ENCODE assay signal across 9 cellular contexts in genomic region chr6:136051140-136051775, GRCh38.
DNase-seq lines count a peak whose midpoint lies in the region; ATAC-seq, FAIRE-seq and TF ChIP-seq lines count a peak whose summit lies in the region.
"Had no signal": no experiment of that assay in that cellular context is flagged by ENCODE, and none has a peak within 500 bp of the region (broad histone marks: within the 10 kb centered on the region; RNA-seq: fewer than 3 reads in every experiment).

No MANE protein-coding gene starts in this region.

- H3K27me3 ChIP-seq in GM23248 (replicated peaks; ENCODE audit: insufficient read depth) (no peaks in the 10 kb centered on the region), esophagus squamous epithelium (no peaks in the 10 kb centered on the region), rectal smooth muscle tissue (ENCODE audit: control insufficient read depth, insufficient read depth, low read length) (no peaks in the 10 kb centered on the region), small intestine (ENCODE audit: control insufficient read depth in 2 of 2, insufficient read depth in 2 of 2, low read length in 2 of 2) (no peaks in the 10 kb centered on the region)

- WGBS in GM23248 (ENCODE audit: low coverage in 1 of 2, low lambda C conversion rate in 2 of 2, missing lambda C conversion rate in 2 of 2), 2 experiments, result 78 to 80% methylated on average over 12 of the region's 12 CpGs
- WGBS in esophagus squamous epithelium, 2 donors, result 56 to 60% methylated on average over 12 of the region's 12 CpGs
- WGBS in small intestine, 3 donors, result 35 to 45% (median 43%) methylated on average over 12 of the region's 12 CpGs

- TF ChIP-seq POLR2A in esophagus squamous epithelium (IDR thresholded peaks at IDR 0.05), result no peak

- DNase-seq in GM23248 (no peak), SK-N-MC (ENCODE audit: low read depth, low spot score) (peak; percentile 83), esophagus squamous epithelium (lab: John Stamatoyannopoulos, UW) (no peak), anterior cingulate cortex (lab: John Stamatoyannopoulos, UW) (no peak), small intestine (no peak)
- DNase-seq: hypothalamus had no signal

- no peaks in the 10 kb centered on the region for H3K36me3 ChIP-seq in GM23248 (ENCODE audit: low read depth)
- H3K36me3 ChIP-seq in SK-N-MC (ENCODE audit: insufficient read depth, low read length), result no peaks in the 10 kb centered on the region
- H3K36me3 ChIP-seq in esophagus squamous epithelium, result no peaks in the 10 kb centered on the region
- H3K36me3 ChIP-seq in rectal smooth muscle tissue (ENCODE audit: control insufficient read depth, insufficient read depth, low read length), result no peaks in the 10 kb centered on the region
- no peaks in the 10 kb centered on the region for H3K36me3 ChIP-seq in small intestine (ENCODE audit: control insufficient read depth in 2 of 2, insufficient read depth in 2 of 2, low read length in 2 of 2)

- intact Hi-C loops in esophagus squamous epithelium (cut with DNase I), result no loop called here

- H3F3A ChIP-seq in GM23248 (ENCODE audit: insufficient read depth), result no peaks in the 10 kb centered on the region

- in situ Hi-C loops in GM23248 (cut with MboI), result no loop called here

- H3K4me2 ChIP-seq in GM23248 (ENCODE audit: unreplicated experiment), result peak overlapping the region; percentile 14

- TF ChIP-seq CTCF in esophagus squamous epithelium (IDR thresholded peaks at IDR 0.05), result no peak

- H3K79me2 ChIP-seq in GM23248 (ENCODE audit: insufficient read depth), result peaks cover 53% of the 10 kb centered on the region

- peak overlapping the region; percentile 79 for H2AFZ ChIP-seq in GM23248

- no peak for FAIRE-seq in small intestine (lab: Jason Lieb, UNC)

- H3K4me3 ChIP-seq in GM23248 (no peak overlapping the region), SK-N-MC (peak overlapping the region; percentile 69), esophagus squamous epithelium (no peak overlapping the region), rectal smooth muscle tissue (ENCODE audit: low read length) (no peak overlapping the region), small intestine (ENCODE audit: low read depth in 1 of 2, low read length in 2 of 2) (no peak overlapping the region)

- H3K27ac ChIP-seq in GM23248 (peak overlapping the region; percentile 19; the same call in 1 of the 2 replicates), SK-N-MC (peak overlapping the region; percentile 99), esophagus squamous epithelium (peak overlapping the region in 3 of 4 donors; percentile 56 to 74 (median 70)), rectal smooth muscle tissue (ENCODE audit: low read depth, low read length) (peak overlapping the region; percentile 24), small intestine (ENCODE audit: low read depth in 1 of 2, low read length in 1 of 2) (peak overlapping the region in 1 of 2 donors; percentile 70)

- H4K20me1 ChIP-seq in GM23248 (ENCODE audit: insufficient read depth), result no peaks in the 10 kb centered on the region

- H3K9me3 ChIP-seq in GM23248 (ENCODE audit: low read depth), result no peaks in the 10 kb centered on the region
- H3K9me3 ChIP-seq in SK-N-MC (ENCODE audit: low read depth, low read length), result no peaks in the 10 kb centered on the region
- no peaks in the 10 kb centered on the region for H3K9me3 ChIP-seq in esophagus squamous epithelium
- no peaks in the 10 kb centered on the region for H3K9me3 ChIP-seq in small intestine (ENCODE audit: control insufficient read depth, low read depth)

- H3K4me1 ChIP-seq in GM23248 (ENCODE audit: insufficient read depth), result peaks cover 15% of the 10 kb centered on the region
- peaks cover 0 to 17% (median 0%) of the 10 kb centered on the region in 3 donors for H3K4me1 ChIP-seq in esophagus squamous epithelium
- peaks cover 6% of the 10 kb centered on the region for H3K4me1 ChIP-seq in rectal smooth muscle tissue (ENCODE audit: control insufficient read depth, insufficient read depth, low read length)
- H3K4me1 ChIP-seq in small intestine (ENCODE audit: control insufficient read depth in 2 of 2, insufficient read depth in 1 of 2, low read depth in 1 of 2, low read length in 1 of 2), result no peaks in the 10 kb centered on the region

- H3K9me2 ChIP-seq in GM23248 (ENCODE audit: insufficient read depth), result no peaks in the 10 kb centered on the region

- no peak for ATAC-seq in GM18873 (IDR thresholded peaks at IDR 0.05; ENCODE audit: low FRiP score, unreplicated experiment)
- ATAC-seq: WTC11 had no signal

- no peak overlapping the region for H3K9ac ChIP-seq in GM23248
- peak overlapping the region; percentile 80 for H3K9ac ChIP-seq in SK-N-MC (ENCODE audit: insufficient read length)
- H3K9ac ChIP-seq in rectal smooth muscle tissue (ENCODE audit: low read length), result no peak overlapping the region
